In genomic region chr7:32470871-32471270, GRCh38 we compare ENCODE assay signal across 35 cellular contexts.
"Had no signal": no experiment of that assay in that cellular context is flagged by ENCODE, and none has a peak within 500 bp of the region (broad histone marks: within the 10 kb centered on the region; RNA-seq: fewer than 3 reads in every experiment).

No MANE protein-coding gene starts in this region.

- H3K9me3 ChIP-seq: ascending aorta had no signal

- H3K36me3 Mint-ChIP-seq: activated CD4-positive, alpha-beta memory T cell treated with anti-CD3 and anti-CD28 coated beads for 36 hours; activated naive CD4-positive, alpha-beta T cell treated with anti-CD3 and anti-CD28 coated beads, Interleukin-2, amount 50 U/mL, for 72 hours; activated naive CD8-positive, alpha-beta T cell treated with anti-CD3 and anti-CD28 coated beads, Interleukin-2, amount 10 ng/mL, durations not matched to agents 7 days and 5 days; brain had no signal

- DNase-seq: activated B cell treated with CpG ODN at 0.5 μM for 24 hours; activated CD4-positive, alpha-beta memory T cell treated with anti-CD3 and anti-CD28 coated beads for 36 hours; activated CD4-positive, alpha-beta T cell treated with anti-CD3 and anti-CD28 coated beads for 4 hours; activated CD4-positive, alpha-beta T cell treated with anti-CD3 and anti-CD28 coated beads, Interleukin-2, amount 10 ng/mL, durations not matched to agents 24 days and 14 days; activated CD4-positive, alpha-beta T cell treated with anti-CD3 and anti-CD28 coated beads, Interleukin-2, amount 50 U/mL, for 1 hour; activated CD4-positive, alpha-beta T cell treated with anti-CD3 and anti-CD28 coated beads, Interleukin-2, amount 50 U/mL, for 4 hours; activated CD4-positive, CD25-positive, alpha-beta regulatory T cell treated with anti-CD3 and anti-CD28 coated beads, Interleukin-2, amount 50 U/mL, for 72 hours; activated CD8-positive, alpha-beta memory T cell treated with anti-CD3 and anti-CD28 coated beads, Interleukin-2, amount 50 U/mL, for 4 hours; activated CD8-positive, alpha-beta T cell treated with anti-CD3 and anti-CD28 coated beads for 36 hours; activated effector memory CD4-positive, alpha-beta T cell treated with anti-CD3 and anti-CD28 coated beads, Interleukin-2, amount 50 U/mL, for 16 hours; activated gamma-delta T cell treated with Interleukin-2 at 50 U/mL for 16 hours; activated naive CD4-positive, alpha-beta T cell; activated naive CD4-positive, alpha-beta T cell treated with anti-CD3 and anti-CD28 coated beads for 36 hours; activated naive CD4-positive, alpha-beta T cell treated with anti-CD3 and anti-CD28 coated beads, Interleukin-2, amount 50 U/mL, for 16 hours; activated naive CD8-positive, alpha-beta T cell treated with anti-CD3 and anti-CD28 coated beads, Interleukin-2, amount 10 ng/mL, durations not matched to agents 7 days and 5 days; activated naive CD8-positive, alpha-beta T cell treated with anti-CD3 and anti-CD28 coated beads, Interleukin-2, amount 50 U/mL, for 24 hours; activated T-cell treated with anti-CD3 and anti-CD28 coated beads for 4 hours; activated T-cell treated with anti-CD3 and anti-CD28 coated beads, Interleukin-2, amount 50 U/mL, for 1 hour; activated T-cell treated with anti-CD3 and anti-CD28 coated beads, Interleukin-2, amount 50 U/mL, for 4 hours; activated T-cell treated with anti-CD3 and anti-CD28 coated beads, Interleukin-2, amount 50 U/mL, for 72 hours; amygdala; anterior cingulate cortex; central memory CD4-positive, alpha-beta T cell; SW 1271; T-helper 1 cell; T-helper 2 cell; T-helper 9 cell had no signal

- H3K9me3 Mint-ChIP-seq: activated B cell treated with CpG ODN at 0.5 μM for 24 hours; activated CD4-positive, alpha-beta memory T cell treated with anti-CD3 and anti-CD28 coated beads for 36 hours; activated CD4-positive, alpha-beta T cell treated with anti-CD3 and anti-CD28 coated beads, Interleukin-2, amount 10 ng/mL, durations not matched to agents 24 days and 14 days; activated CD8-positive, alpha-beta T cell treated with anti-CD3 and anti-CD28 coated beads for 36 hours; activated naive CD4-positive, alpha-beta T cell treated with anti-CD3 and anti-CD28 coated beads for 36 hours; activated naive CD4-positive, alpha-beta T cell treated with anti-CD3 and anti-CD28 coated beads, Interleukin-2, amount 50 U/mL, for 72 hours; activated naive CD8-positive, alpha-beta T cell treated with anti-CD3 and anti-CD28 coated beads, Interleukin-2, amount 10 ng/mL, durations not matched to agents 7 days and 5 days; activated naive CD8-positive, alpha-beta T cell treated with anti-CD3 and anti-CD28 coated beads, Interleukin-2, amount 50 U/mL, for 24 hours; activated T-cell treated with anti-CD3 and anti-CD28 coated beads, Interleukin-2, amount 50 U/mL, for 4 hours; activated T-cell treated with anti-CD3 and anti-CD28 coated beads, Interleukin-2, amount 50 U/mL, for 72 hours; activated T-helper 1 cell treated with anti-CD3 and anti-CD28 coated beads, Interleukin-12 subunit alpha, Interleukin-12 subunit beta, Interleukin-2, Interleukin-4 antibody, amounts not matched to agents 30 ng/mL and 10 ng/mL and 1 ng/mL, durations not matched to agents 14 hours and 24 hours and 36 hours; activated T-helper 17 cell treated with anti-CD3 and anti-CD28 coated beads, Interleukin-2, amount 50 U/mL, for 72 hours; T-helper 1 cell treated with Interleukin-12 subunit alpha and Interleukin-12 subunit beta and Interleukin-4 antibody, amounts not matched to agents 30 μg/mL and 1 μg/mL, for 36 hours; T-helper 2 cell treated with Interferon-gamma antibody and Interleukin-4, amounts not matched to agents 5 μg/mL and 100 μg/mL, for 36 hours had no signal

- H3K4me3 Mint-ChIP-seq: activated B cell treated with CpG ODN at 0.5 μM for 24 hours; activated CD4-positive, alpha-beta memory T cell treated with anti-CD3 and anti-CD28 coated beads for 36 hours; activated CD4-positive, alpha-beta T cell treated with anti-CD3 and anti-CD28 coated beads, Interleukin-2, amount 10 ng/mL, durations not matched to agents 24 days and 14 days; activated CD8-positive, alpha-beta T cell treated with anti-CD3 and anti-CD28 coated beads for 36 hours; activated naive CD4-positive, alpha-beta T cell treated with anti-CD3 and anti-CD28 coated beads for 36 hours; activated naive CD8-positive, alpha-beta T cell treated with anti-CD3 and anti-CD28 coated beads, Interleukin-2, amount 10 ng/mL, durations not matched to agents 7 days and 5 days; activated naive CD8-positive, alpha-beta T cell treated with anti-CD3 and anti-CD28 coated beads, Interleukin-2, amount 50 U/mL, for 24 hours; activated T-cell treated with anti-CD3 and anti-CD28 coated beads, Interleukin-2, amount 50 U/mL, for 4 hours; activated T-cell treated with anti-CD3 and anti-CD28 coated beads, Interleukin-2, amount 50 U/mL, for 72 hours; activated T-helper 1 cell treated with anti-CD3 and anti-CD28 coated beads, Interleukin-12 subunit alpha, Interleukin-12 subunit beta, Interleukin-2, Interleukin-4 antibody, amounts not matched to agents 30 ng/mL and 10 ng/mL and 1 ng/mL, durations not matched to agents 14 hours and 24 hours and 36 hours; activated T-helper 17 cell treated with anti-CD3 and anti-CD28 coated beads, Interleukin-2, amount 50 U/mL, for 72 hours; brain; T-helper 1 cell treated with Interleukin-12 subunit alpha and Interleukin-12 subunit beta and Interleukin-4 antibody, amounts not matched to agents 30 μg/mL and 1 μg/mL, for 36 hours; T-helper 2 cell treated with Interferon-gamma antibody and Interleukin-4, amounts not matched to agents 5 μg/mL and 100 μg/mL, for 36 hours had no signal

- H3K27ac ChIP-seq: ascending aorta, VCaP had no signal

- H3K4me1 Mint-ChIP-seq: activated B cell treated with CpG ODN at 0.5 μM for 24 hours; activated CD4-positive, alpha-beta T cell treated with anti-CD3 and anti-CD28 coated beads, Interleukin-2, amount 10 ng/mL, durations not matched to agents 24 days and 14 days; activated naive CD8-positive, alpha-beta T cell treated with anti-CD3 and anti-CD28 coated beads, Interleukin-2, amount 10 ng/mL, durations not matched to agents 7 days and 5 days; activated T-helper 17 cell treated with anti-CD3 and anti-CD28 coated beads, Interleukin-2, amount 50 U/mL, for 72 hours; brain had no signal

- H3K4me3 ChIP-seq: ascending aorta had no signal

- H3K27me3 ChIP-seq: ascending aorta had no signal

- H3K27me3 Mint-ChIP-seq: activated CD4-positive, alpha-beta T cell treated with anti-CD3 and anti-CD28 coated beads, Interleukin-2, amount 10 ng/mL, durations not matched to agents 24 days and 14 days; activated naive CD8-positive, alpha-beta T cell treated with anti-CD3 and anti-CD28 coated beads, Interleukin-2, amount 10 ng/mL, durations not matched to agents 7 days and 5 days; activated naive CD8-positive, alpha-beta T cell treated with anti-CD3 and anti-CD28 coated beads, Interleukin-2, amount 50 U/mL, for 24 hours; activated T-helper 17 cell treated with anti-CD3 and anti-CD28 coated beads, Interleukin-2, amount 50 U/mL, for 72 hours had no signal

- H3K36me3 ChIP-seq: ascending aorta had no signal

- H3K27ac Mint-ChIP-seq: activated B cell treated with CpG ODN at 0.5 μM for 24 hours; activated CD4-positive, alpha-beta memory T cell treated with anti-CD3 and anti-CD28 coated beads for 36 hours; activated CD4-positive, alpha-beta T cell treated with anti-CD3 and anti-CD28 coated beads, Interleukin-2, amount 10 ng/mL, durations not matched to agents 24 days and 14 days; activated CD8-positive, alpha-beta T cell treated with anti-CD3 and anti-CD28 coated beads for 36 hours; activated naive CD4-positive, alpha-beta T cell treated with anti-CD3 and anti-CD28 coated beads for 36 hours; activated naive CD4-positive, alpha-beta T cell treated with anti-CD3 and anti-CD28 coated beads, Interleukin-2, amount 50 U/mL, for 72 hours; activated naive CD8-positive, alpha-beta T cell treated with anti-CD3 and anti-CD28 coated beads, Interleukin-2, amount 10 ng/mL, durations not matched to agents 7 days and 5 days; activated naive CD8-positive, alpha-beta T cell treated with anti-CD3 and anti-CD28 coated beads, Interleukin-2, amount 50 U/mL, for 24 hours; activated T-cell treated with anti-CD3 and anti-CD28 coated beads, Interleukin-2, amount 50 U/mL, for 72 hours; activated T-helper 1 cell treated with anti-CD3 and anti-CD28 coated beads, Interleukin-12 subunit alpha, Interleukin-12 subunit beta, Interleukin-2, Interleukin-4 antibody, amounts not matched to agents 30 ng/mL and 10 ng/mL and 1 ng/mL, durations not matched to agents 14 hours and 24 hours and 36 hours; activated T-helper 17 cell treated with anti-CD3 and anti-CD28 coated beads, Interleukin-2, amount 50 U/mL, for 72 hours; brain; T-helper 1 cell treated with Interleukin-12 subunit alpha and Interleukin-12 subunit beta and Interleukin-4 antibody, amounts not matched to agents 30 μg/mL and 1 μg/mL, for 36 hours; T-helper 2 cell treated with Interferon-gamma antibody and Interleukin-4, amounts not matched to agents 5 μg/mL and 100 μg/mL, for 36 hours had no signal

- H3K4me1 ChIP-seq: ascending aorta had no signal
